8 cellular contexts compared by ENCODE assay signal in genomic region chr1:31644560-31645273, GRCh38. TPM values are rescaled to one million over a fixed set of nuclear protein-coding genes. Genes with fewer than 3 reads are reported as not detected.
DNase-seq lines count a peak whose midpoint lies in the region; ATAC-seq and TF ChIP-seq lines count a peak whose summit lies in the region.

Gene PEF1, minus strand, starts transcription at chr1:31644876. Its CDS starts 12 bp downstream, at chr1:31644864.

- DNase-seq in AG08395 (ENCODE audit: low spot score) = peak; percentile 100
- peak; percentile 95 for DNase-seq in NCI-H345 treated with DMSO at 0.1 percent for 48 hours (lab: John Stamatoyannopoulos, UW; ENCODE audit: unreplicated experiment)
- DNase-seq in activated CD4-positive, CD25-positive, alpha-beta regulatory T cell (lab: John Stamatoyannopoulos, UW) = peak; percentile 98
- peak; percentile 99 for DNase-seq in central memory CD4-positive, alpha-beta T cell
- peak; percentile 99 to 100 (median 100) for DNase-seq in immature natural killer cell
- DNase-seq in smooth muscle cell of the brain vasculature (ENCODE audit: low read depth, low spot score) = peak; percentile 95

- H3K4me1 Mint-ChIP-seq in immature natural killer cell = peaks cover 41% of the 10 kb centered on the region in 2 donors

- peaks cover 0 to 4% (median 0%) of the 10 kb centered on the region in 3 donors for H3K36me3 Mint-ChIP-seq in immature natural killer cell

- peak within 1 kb of the TSS; percentile 97 to 100 (median 99) for H3K4me3 Mint-ChIP-seq in immature natural killer cell

- in situ Hi-C loops in GM18951 (cut with MboI; ENCODE audit: low sequenced_read_pairs, unreplicated experiment) = no loop called here

- ATAC-seq in HG03196 (IDR thresholded peaks at IDR 0.05; ENCODE audit: unreplicated experiment) = peak; percentile 88

- peak; percentile 65 for TF ChIP-seq POLR2A in GM18951 (IDR thresholded peaks at IDR 0.05; ENCODE audit: extremely low read depth, insufficient read depth, insufficient read length)

- peak within 1 kb of the TSS; percentile 99 to 100 (median 100) for H3K27ac Mint-ChIP-seq in immature natural killer cell

- peaks cover 7 to 15% (median 12%) of the 10 kb centered on the region in 3 donors for H3K27me3 Mint-ChIP-seq in immature natural killer cell (ENCODE audit: low read depth in 3 of 3)

- no peaks in the 10 kb centered on the region for H3K9me3 Mint-ChIP-seq in immature natural killer cell

RNA-seq across cellular contexts. Expression of gene PEF1, which starts in this region (rescaled TPM):
- 100 to 1,000 TPM; 108 to 224 (median 119) TPM for polyA plus RNA-seq in immature natural killer cell

Comparison
In these comparisons a context has a peak if more than half of its experiments do, and no peak if none do; other contexts are left out.
1. Peak in every context shown above with its lines: DNase-seq and ATAC-seq.